ENCODE assay signal across 12 cellular contexts in genomic region chr14:70654609-70655008, GRCh38. TPM values are rescaled to one million over a fixed set of nuclear protein-coding genes. Genes with fewer than 3 reads are reported as not detected.
DNase-seq lines count a peak whose midpoint lies in the region; ATAC-seq and TF ChIP-seq lines count a peak whose summit lies in the region.
"Had no signal": no experiment of that assay in that cellular context is flagged by ENCODE, and none has a peak within 500 bp of the region (broad histone marks: within the 10 kb centered on the region; RNA-seq: fewer than 3 reads in every experiment).

No MANE protein-coding gene starts in this region.

- H4K20me1 ChIP-seq in PC-3 (ENCODE audit: low read length), result no peaks in the 10 kb centered on the region

- no peak overlapping the region for H2AFZ ChIP-seq in PC-3 (ENCODE audit: low read length)

- H3F3A ChIP-seq in PC-3 (ENCODE audit: low read length, unreplicated experiment), result no peaks in the 10 kb centered on the region

- WGBS in ovary, 3 donors, result 78 to 89% (median 83%) methylated on average over 6 of the region's 6 CpGs

- H3K4me3 ChIP-seq in PC-3 (ENCODE audit: low read length), result no peak overlapping the region
- no peak overlapping the region for H3K4me3 ChIP-seq in iPS-18a (ENCODE audit: low read length)
- H3K4me3 ChIP-seq in ovary, result no peak overlapping the region
- H3K4me3 ChIP-seq: coronary artery, vagina had no signal

- no peak for TF ChIP-seq POLR2A in ovary (IDR thresholded peaks at IDR 0.05)

- H3K27me3 ChIP-seq in PC-3 (ENCODE audit: low read length) (no peaks in the 10 kb centered on the region), iPS-18a (ENCODE audit: control insufficient read depth, insufficient read depth, low read length) (no peaks in the 10 kb centered on the region), ovary (no peaks in the 10 kb centered on the region)
- H3K27me3 ChIP-seq: vagina had no signal

- H3K9me2 ChIP-seq in PC-3 (replicated peaks; ENCODE audit: low read length), result no peaks in the 10 kb centered on the region

- peak; percentile 30 for DNase-seq in EH (ENCODE audit: low read depth)
- peak; percentile 45 for DNase-seq in PC-3
- DNase-seq in ovary, result no peak
- no peak for DNase-seq in DMS114 treated with DMSO at 0.1 percent for 48 hours (lab: John Stamatoyannopoulos, UW; ENCODE audit: unreplicated experiment)
- DNase-seq: DMS153, NCI-H2081 treated with DMSO at 0.1 percent for 48 hours had no signal

- no peak for TF ChIP-seq EP300 in ovary (IDR thresholded peaks at IDR 0.05)

- BruUV-seq in PC-3 (replicated peaks; lab: Mats Ljungman, UMichigan), result no TSS peak

- H3K36me3 ChIP-seq in PC-3 (ENCODE audit: low read depth, low read length), result no peaks in the 10 kb centered on the region
- peaks cover 13% of the 10 kb centered on the region for H3K36me3 ChIP-seq in iPS-18a (ENCODE audit: control insufficient read depth, low read depth, low read length)
- no peaks in the 10 kb centered on the region for H3K36me3 ChIP-seq in ovary
- H3K36me3 ChIP-seq: vagina had no signal

- H3K79me2 ChIP-seq in PC-3 (ENCODE audit: low read length), result no peaks in the 10 kb centered on the region

- CTCF ChIA-PET in PC-3 (lab: Charles Lee), result interaction anchor here (0.6 kb wide), 1 partner anchor 44 kb away, joined by 3 read pairs; no protein-coding TSS in a partner anchor

- H3K4me1 ChIP-seq in PC-3 (ENCODE audit: insufficient read depth, low read length) (no peaks in the 10 kb centered on the region), iPS-18a (ENCODE audit: control insufficient read depth, low read depth, low read length) (peaks cover 73% of the 10 kb centered on the region), ovary (ENCODE audit: insufficient read depth) (no peaks in the 10 kb centered on the region)
- H3K4me1 ChIP-seq: vagina had no signal

- TF ChIP-seq CTCF in PC-3 (conservative IDR thresholded peaks at IDR 0.05; ENCODE audit: low read depth, low read length), result no peak
- TF ChIP-seq CTCF in ovary (IDR thresholded peaks at IDR 0.05), result no peak

- H3K27ac ChIP-seq in PC-3 (ENCODE audit: low read length) (no peak overlapping the region), iPS-18a (ENCODE audit: low read length) (peak overlapping the region; percentile 86), ovary (no peak overlapping the region)
- H3K27ac ChIP-seq: coronary artery, vagina had no signal

- ATAC-seq in GM21515 (IDR thresholded peaks at IDR 0.05; ENCODE audit: unreplicated experiment) (peak; percentile 38), PC-3 (no peak; the same call in 1 of the 2 replicates), esophagus mucosa (no peak), HG03095 (IDR thresholded peaks at IDR 0.05; ENCODE audit: unreplicated experiment) (no peak)

- no peak overlapping the region for H3K4me2 ChIP-seq in PC-3 (ENCODE audit: low read length)

- intact Hi-C loops in PC-3 (cut with micrococcal nuclease), result no loop called here
- intact Hi-C loops in ovary (cut with DNase I), result no loop called here

- H3K9me3 ChIP-seq in PC-3 (ENCODE audit: low read length) (no peaks in the 10 kb centered on the region), iPS-18a (ENCODE audit: control insufficient read depth, low read depth, low read length) (no peaks in the 10 kb centered on the region), ovary (no peaks in the 10 kb centered on the region)
- H3K9me3 ChIP-seq: vagina had no signal

- no peak overlapping the region for H3K9ac ChIP-seq in PC-3 (ENCODE audit: low read length)
- no peak overlapping the region for H3K9ac ChIP-seq in iPS-18a (ENCODE audit: low read length)

- POLR2A ChIA-PET in PC-3 (lab: Charles Lee; ENCODE audit: unreplicated experiment), result no interaction called here

RNA-seq across cellular contexts. Expression of gene TTC9, which starts 12.9 kb away (rescaled TPM):
- total RNA-seq in PC-3 (2014; rRNA removed), result 3.6 and 4.1 TPM in 2 replicates
- 40.5 TPM for total RNA-seq in esophagus mucosa
- total RNA-seq in ovary, result 1 to 10 TPM in 2 of 7 donors, under 1 TPM in 5; 0.05 to 7.1 (median 0.64) TPM
- polyA plus RNA-seq in ovary, result 1 to 10 TPM in 1 of 2 donors, under 1 TPM in 1; 0.27 to 1.7 TPM

RNA-seq across cellular contexts. Expression of gene MED6, which starts 54.2 kb away (rescaled TPM):
- total RNA-seq in PC-3 (2014; rRNA removed), result 37.8 and 46.9 TPM in 2 replicates
- 22.2 TPM for total RNA-seq in esophagus mucosa
- 10 to 100 TPM; 32.1 to 41.5 (median 36.5) TPM for total RNA-seq in ovary
- polyA plus RNA-seq in ovary, result 10 to 100 TPM; 20.0 to 32.6 TPM

Comparison
In these comparisons a context has a peak if more than half of its experiments do, and no peak if none do; other contexts are left out.
1. DNase-seq: peak in EH (single experiment) and PC-3 (single experiment); none in ovary (0 of 5) and DMS114 treated with DMSO at 0.1 percent for 48 hours (single experiment).